Comparison of ENCODE assay signal across 1 cellular context in genomic region chr11:117973446-117973922, GRCh38.
A peak's percentile ranks its signal among the peaks of the same experiment; 100 is the strongest.
TF ChIP-seq lines count a peak whose summit lies in the region.

No MANE protein-coding gene starts in this region.

TF ChIP-seq in GM12878, 131 proteins besides CTCF, POLR2A, EP300 and RAD21:
- TF ChIP-seq SUPT20H (IDR thresholded peaks at IDR 0.05; ENCODE audit: borderline replicate concordance, control insufficient read depth, low read depth, low read length) (no peak), DPF2 (IDR thresholded peaks at IDR 0.05) (no peak), ETV6 (conservative IDR thresholded peaks at IDR 0.05 in 1 of 2, IDR thresholded peaks at IDR 0.05 in 1 of 2; ENCODE audit: borderline replicate concordance in 1 of 2, low read depth in 1 of 2) (no peak), NFIC (IDR thresholded peaks at IDR 0.05; ENCODE audit: low read depth, low read length) (no peak), TARDBP (IDR thresholded peaks at IDR 0.05; ENCODE audit: borderline replicate concordance) (no peak), USF2 (IDR thresholded peaks at IDR 0.05; ENCODE audit: borderline replicate concordance, low read depth, low read length) (no peak), MEF2B (IDR thresholded peaks at IDR 0.05; ENCODE audit: partially characterized antibody, poor library complexity, severe bottlenecking) (peak; percentile 27)
TF ChIP-seq in GM12878: peak in this region for 1.
